ENCODE assay signal across 28 cellular contexts in the genomic region with DNA sequence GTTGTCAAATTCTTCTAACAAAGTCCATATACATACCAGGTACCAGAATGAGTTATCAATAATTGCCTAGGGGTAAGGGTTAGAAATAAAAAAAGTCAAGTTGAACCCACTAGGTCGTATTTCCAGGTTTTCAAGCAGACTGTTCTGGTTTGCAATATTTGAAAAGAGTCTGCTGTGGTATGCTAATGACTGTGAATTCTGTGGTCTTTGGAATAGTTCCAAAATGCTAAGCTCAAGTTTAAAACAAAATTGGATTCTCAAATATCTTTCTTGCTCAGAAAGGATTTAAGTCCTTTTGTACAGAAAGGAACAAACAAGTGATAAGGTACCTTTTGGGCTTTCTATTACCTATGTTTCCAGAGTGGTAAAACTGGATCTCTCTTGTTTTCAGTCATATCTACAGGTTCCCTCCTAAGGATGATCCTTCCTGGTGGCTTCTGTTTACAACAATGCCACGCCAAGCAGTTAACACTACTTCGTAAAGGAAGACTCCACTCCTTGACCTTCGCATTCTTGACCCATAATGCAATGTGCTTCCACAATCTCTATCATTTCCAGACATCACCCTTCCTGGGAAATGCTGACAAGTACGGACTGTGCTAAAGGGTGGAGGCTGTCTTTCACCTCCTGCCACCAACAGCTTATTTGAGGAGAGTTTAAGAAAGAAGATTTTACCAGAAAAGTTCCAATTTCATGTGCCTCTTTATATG.
A peak's percentile ranks its signal among the peaks of the same experiment; 100 is the strongest.
DNase-seq lines count a peak whose midpoint lies in the region; ATAC-seq, FAIRE-seq and TF ChIP-seq lines count a peak whose summit lies in the region.
"Had no signal": no experiment of that assay in that cellular context is flagged by ENCODE, and none has a peak within 500 bp of the region (broad histone marks: within the 10 kb centered on the region; RNA-seq: fewer than 3 reads in every experiment).

No MANE protein-coding gene starts in this region.

- no peak for TF ChIP-seq POLR2A in suprapubic skin (IDR thresholded peaks at IDR 0.05)

- no peaks in the 10 kb centered on the region for H3F3A ChIP-seq in GM23248 (ENCODE audit: insufficient read depth)

- H3K27ac Mint-ChIP-seq in astrocyte (ENCODE audit: unreplicated experiment), result peak overlapping the region; percentile 26
- H3K27ac Mint-ChIP-seq: activated T-cell treated with anti-CD3 and anti-CD28 coated beads, Interleukin-2, amount 50 U/mL, for 24 hours; CD4-positive, CD25-positive, alpha-beta regulatory T cell; naive thymus-derived CD8-positive, alpha-beta T cell had no signal

- H3K36me3 ChIP-seq in GM23248 (ENCODE audit: low read depth) (no peaks in the 10 kb centered on the region), astrocyte (ENCODE audit: insufficient read depth, low read length) (no peaks in the 10 kb centered on the region), suprapubic skin (no peaks in the 10 kb centered on the region), aorta (ENCODE audit: control insufficient read depth in 1 of 2, insufficient read depth in 2 of 2, low read length in 1 of 2) (no peaks in the 10 kb centered on the region)
- H3K36me3 ChIP-seq: left ventricle myocardium inferior, upper lobe of left lung had no signal

- no peaks in the 10 kb centered on the region for H3K27me3 ChIP-seq in GM23248 (replicated peaks; ENCODE audit: insufficient read depth)
- H3K27me3 ChIP-seq in astrocyte (ENCODE audit: insufficient read depth, low read length), result no peaks in the 10 kb centered on the region
- no peaks in the 10 kb centered on the region for H3K27me3 ChIP-seq in suprapubic skin
- no peaks in the 10 kb centered on the region for H3K27me3 ChIP-seq in aorta (ENCODE audit: control insufficient read depth in 1 of 2, insufficient read depth in 2 of 2, low read length in 1 of 2)
- H3K27me3 ChIP-seq: upper lobe of left lung had no signal

- no peak for ATAC-seq in GM21423 (IDR thresholded peaks at IDR 0.05; ENCODE audit: unreplicated experiment)
- no peak for ATAC-seq in aorta (ENCODE audit: low FRiP score)
- ATAC-seq: HepG2; naive thymus-derived CD8-positive, alpha-beta T cell; Panc1 had no signal

- H3K9ac ChIP-seq in GM23248 (no peak overlapping the region), astrocyte (ENCODE audit: low read length) (no peak overlapping the region)

- H3K36me3 Mint-ChIP-seq in astrocyte (ENCODE audit: low read depth, unreplicated experiment), result no peaks in the 10 kb centered on the region
- H3K36me3 Mint-ChIP-seq: CD4-positive, CD25-positive, alpha-beta regulatory T cell; naive thymus-derived CD8-positive, alpha-beta T cell had no signal

- H3K4me3 ChIP-seq in GM23248 (no peak overlapping the region), astrocyte (ENCODE audit: insufficient read depth, low read depth, low read length) (no peak overlapping the region), retinal pigment epithelial cell (ENCODE audit: low read length) (no peak overlapping the region), suprapubic skin (no peak overlapping the region), aorta (ENCODE audit: low read length in 2 of 2) (no peak overlapping the region)
- H3K4me3 ChIP-seq: GM12878, left ventricle myocardium inferior, upper lobe of left lung had no signal

- H3K27me3 Mint-ChIP-seq in astrocyte (ENCODE audit: low read depth, unreplicated experiment), result no peaks in the 10 kb centered on the region
- H3K27me3 Mint-ChIP-seq: CD4-positive, CD25-positive, alpha-beta regulatory T cell; naive thymus-derived CD8-positive, alpha-beta T cell had no signal

- no peaks in the 10 kb centered on the region for H3K9me3 Mint-ChIP-seq in astrocyte (ENCODE audit: unreplicated experiment)
- H3K9me3 Mint-ChIP-seq: activated T-cell treated with anti-CD3 and anti-CD28 coated beads, Interleukin-2, amount 50 U/mL, for 24 hours; naive thymus-derived CD8-positive, alpha-beta T cell had no signal

- H3K9me2 ChIP-seq in GM23248 (ENCODE audit: insufficient read depth), result no peaks in the 10 kb centered on the region

- 59 to 66% methylated on average over 5 of the region's 5 CpGs for WGBS in GM23248 (ENCODE audit: low coverage in 1 of 2, low lambda C conversion rate in 2 of 2, missing lambda C conversion rate in 2 of 2), 2 experiments
- WGBS in suprapubic skin, result 60% methylated on average over 5 of the region's 5 CpGs
- 52 to 53% methylated on average over 5 of the region's 5 CpGs for WGBS in aorta, 2 donors

- no peaks in the 10 kb centered on the region for H4K20me1 ChIP-seq in GM23248 (ENCODE audit: insufficient read depth)
- H4K20me1 ChIP-seq in astrocyte (ENCODE audit: insufficient read depth, low read length), result no peaks in the 10 kb centered on the region

- no peak for FAIRE-seq in astrocyte (lab: Jason Lieb, UNC)
- FAIRE-seq: D721Med, endometrium, GM12878, HepG2, islet of Langerhans had no signal

- peaks cover 2% of the 10 kb centered on the region; the same call in 1 of the 2 replicates for H3K4me1 ChIP-seq in GM23248 (ENCODE audit: insufficient read depth)
- peaks cover 2% of the 10 kb centered on the region for H3K4me1 ChIP-seq in astrocyte (ENCODE audit: insufficient read depth, low read length)
- H3K4me1 ChIP-seq in suprapubic skin, result no peaks in the 10 kb centered on the region
- H3K4me1 ChIP-seq in aorta (ENCODE audit: control insufficient read depth in 1 of 2, insufficient read depth in 2 of 2, low read length in 2 of 2), result no peaks in the 10 kb centered on the region
- H3K4me1 ChIP-seq: left ventricle myocardium inferior, upper lobe of left lung had no signal

- no peak overlapping the region for H3K4me2 ChIP-seq in GM23248 (ENCODE audit: unreplicated experiment)
- no peak overlapping the region for H3K4me2 ChIP-seq in astrocyte (ENCODE audit: low read length)

- TF ChIP-seq EP300 in suprapubic skin (IDR thresholded peaks at IDR 0.05), result no peak

- H3K9me3 ChIP-seq in GM23248 (ENCODE audit: low read depth), result no peaks in the 10 kb centered on the region
- H3K9me3 ChIP-seq in astrocyte (ENCODE audit: insufficient read depth, low read depth, low read length), result no peaks in the 10 kb centered on the region
- H3K9me3 ChIP-seq in suprapubic skin, result no peaks in the 10 kb centered on the region
- no peaks in the 10 kb centered on the region for H3K9me3 ChIP-seq in aorta (ENCODE audit: control insufficient read depth, low read length)
- H3K9me3 ChIP-seq: left ventricle myocardium inferior, upper lobe of left lung had no signal

- in situ Hi-C loops in GM23248 (cut with MboI), result no loop called here

- TF ChIP-seq CTCF in astrocyte (IDR thresholded peaks at IDR 0.05; ENCODE audit: insufficient read depth, low read depth, low read length), result no peak
- TF ChIP-seq CTCF in retinal pigment epithelial cell (conservative IDR thresholded peaks at IDR 0.05; ENCODE audit: low read depth, low read length), result no peak
- TF ChIP-seq CTCF in suprapubic skin (IDR thresholded peaks at IDR 0.05), result no peak

- H3K79me2 ChIP-seq in GM23248 (ENCODE audit: insufficient read depth) (no peaks in the 10 kb centered on the region), astrocyte (ENCODE audit: insufficient read depth, low read length) (no peaks in the 10 kb centered on the region)

- intact Hi-C loops in aorta (cut with DNase I), result no loop called here

- H2AFZ ChIP-seq in GM23248, result no peak overlapping the region
- H2AFZ ChIP-seq in astrocyte (ENCODE audit: low read depth, low read length), result peak overlapping the region; percentile 59

- DNase-seq in GM23248 (peak; percentile 2), astrocyte (ENCODE audit: low read depth) (peak; percentile 54), fibroblast of peridontal ligament (ENCODE audit: extremely low read depth) (peak; percentile 63), retinal pigment epithelial cell (ENCODE audit: low read depth) (peak; percentile 45), suprapubic skin (ENCODE audit: low spot score in 2 of 2) (no peak), aorta (no peak)
- DNase-seq: activated CD4-positive, alpha-beta T cell treated with anti-CD3 and anti-CD28 coated beads for 48 hours; activated CD8-positive, alpha-beta memory T cell treated with anti-CD3 and anti-CD28 coated beads for 24 hours; activated gamma-delta T cell treated with Interleukin-2 at 50 U/mL for 16 hours; activated T-cell treated with anti-CD3 and anti-CD28 coated beads, Interleukin-2, amount 50 U/mL, for 24 hours; CD4-positive, CD25-positive, alpha-beta regulatory T cell; dermis blood vessel endothelial cell; left ventricle myocardium inferior; naive thymus-derived CD8-positive, alpha-beta T cell; NCI-H187; NCI-H526 treated with DMSO at 0.1 percent for 48 hours; nucleus accumbens; SHP77 treated with DMSO at 0.1 percent for 48 hours; stimulated activated CD4-positive, alpha-beta T cell treated with anti-CD3 and anti-CD28 coated beads, Interleukin-2, amount 100 ng/mL, for 48 hours; upper lobe of left lung had no signal

- H3K27ac ChIP-seq in GM23248 (no peak overlapping the region), astrocyte (ENCODE audit: low read depth, low read length) (no peak overlapping the region), suprapubic skin (no peak overlapping the region), aorta (ENCODE audit: low read depth in 1 of 2, low read length in 2 of 2) (no peak overlapping the region)
- H3K27ac ChIP-seq: left ventricle myocardium inferior, upper lobe of left lung, VCaP had no signal

- H3K4me3 Mint-ChIP-seq in astrocyte (ENCODE audit: unreplicated experiment), result no peak overlapping the region
- H3K4me3 Mint-ChIP-seq: activated T-cell treated with anti-CD3 and anti-CD28 coated beads, Interleukin-2, amount 50 U/mL, for 24 hours; CD4-positive, CD25-positive, alpha-beta regulatory T cell; naive thymus-derived CD8-positive, alpha-beta T cell had no signal

- H3K4me1 Mint-ChIP-seq in astrocyte (ENCODE audit: low read depth, unreplicated experiment), result peaks cover 3% of the 10 kb centered on the region
- H3K4me1 Mint-ChIP-seq: CD4-positive, CD25-positive, alpha-beta regulatory T cell; naive thymus-derived CD8-positive, alpha-beta T cell had no signal

Comparison
In these comparisons a context has a peak if more than half of its experiments do, and no peak if none do; other contexts are left out.
1. DNase-seq: peak in GM23248 (single experiment), astrocyte (single experiment), fibroblast of peridontal ligament (single experiment) and retinal pigment epithelial cell (single experiment); none in suprapubic skin (0 of 2) and aorta (0 of 2).